ENCODE assay signal across 18 cellular contexts in the genomic region with DNA sequence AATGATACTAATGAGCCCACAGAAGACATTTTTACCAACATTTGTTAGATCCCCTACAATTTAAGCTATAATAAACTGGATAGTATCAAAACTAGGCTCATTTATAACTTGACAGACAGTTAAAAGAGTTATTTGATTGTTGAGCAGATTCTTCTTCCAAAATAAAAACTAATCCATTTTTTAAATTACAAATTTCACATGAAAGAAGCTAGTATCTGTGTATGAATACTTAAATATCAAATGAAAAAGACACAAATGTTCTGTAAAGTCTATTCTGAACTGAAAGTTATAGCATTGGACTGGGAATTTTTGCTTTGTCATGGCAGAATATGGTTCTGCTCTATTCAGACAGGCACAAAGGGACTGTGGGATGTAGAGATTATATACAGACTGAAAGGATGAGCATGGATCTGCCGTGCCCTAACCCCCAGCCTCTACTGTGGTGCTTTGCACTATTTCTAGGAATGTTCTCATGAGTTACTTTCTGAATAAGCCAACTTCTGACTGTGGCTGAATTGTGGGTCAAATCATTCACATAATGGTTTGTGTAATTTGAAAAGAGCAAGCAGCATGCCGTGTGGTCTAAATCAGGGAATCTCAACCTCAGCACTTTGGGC.
DNase-seq lines count a peak whose midpoint lies in the region; ATAC-seq, FAIRE-seq and TF ChIP-seq lines count a peak whose summit lies in the region.
"Had no signal": no experiment of that assay in that cellular context is flagged by ENCODE, and none has a peak within 500 bp of the region (broad histone marks: within the 10 kb centered on the region; RNA-seq: fewer than 3 reads in every experiment).

No MANE protein-coding gene starts in this region.

- no peak for TF ChIP-seq CTCF in hepatocyte (IDR thresholded peaks at IDR 0.05; ENCODE audit: poor library complexity)
- TF ChIP-seq CTCF in CD14-positive monocyte (IDR thresholded peaks at IDR 0.05): no peak

- H3K9me2 ChIP-seq in hepatocyte (replicated peaks; ENCODE audit: insufficient read depth): no peaks in the 10 kb centered on the region

- H3K4me1 ChIP-seq in hepatocyte (ENCODE audit: insufficient read depth): peaks cover 36% of the 10 kb centered on the region
- H3K4me1 ChIP-seq in small intestine (ENCODE audit: control insufficient read depth in 2 of 2, insufficient read depth in 1 of 2, low read depth in 1 of 2, low read length in 1 of 2): no peaks in the 10 kb centered on the region
- H3K4me1 ChIP-seq: parathyroid adenoma had no signal

- H3K27ac ChIP-seq in hepatocyte (peak overlapping the region; percentile 94), small intestine (ENCODE audit: low read depth in 1 of 2, low read length in 1 of 2) (peak overlapping the region; percentile 48 to 53)
- H3K27ac ChIP-seq: dorsolateral prefrontal cortex, parathyroid adenoma had no signal

- DNase-seq in HT-29 (ENCODE audit: low spot score) (peak; percentile 21), astrocyte of the hippocampus (ENCODE audit: low read depth, low spot score) (peak; percentile 67), hepatocyte (ENCODE audit: low spot score) (peak; percentile 21), small intestine (peak; percentile 16), CD14-positive monocyte (ENCODE audit: low spot score) (no peak)
- DNase-seq in stimulated activated CD4-positive, alpha-beta T cell treated with anti-CD3 and anti-CD28 coated beads, Interleukin-4, amount 100 ng/mL, for 1 hour: no peak
- DNase-seq: activated CD4-positive, alpha-beta T cell treated with anti-CD3 and anti-CD28 coated beads for 1 hour; activated naive CD8-positive, alpha-beta T cell treated with anti-CD3 and anti-CD28 coated beads, Interleukin-2, amount 10 ng/mL, durations not matched to agents 7 days and 5 days; CD4-positive, alpha-beta memory T cell; dorsolateral prefrontal cortex; GF-D8; heart right ventricle; left ventricle myocardium superior; stimulated activated CD4-positive, alpha-beta T cell treated with anti-CD3 and anti-CD28 coated beads, Interleukin-4, amount 100 ng/mL, for 4 hours had no signal

- no peaks in the 10 kb centered on the region for H3K4me1 Mint-ChIP-seq in CD14-positive monocyte
- H3K4me1 Mint-ChIP-seq: activated naive CD8-positive, alpha-beta T cell treated with anti-CD3 and anti-CD28 coated beads, Interleukin-2, amount 10 ng/mL, durations not matched to agents 7 days and 5 days; CD4-positive, alpha-beta memory T cell had no signal

- no peak overlapping the region for H3K27ac Mint-ChIP-seq in CD14-positive monocyte
- H3K27ac Mint-ChIP-seq: activated naive CD8-positive, alpha-beta T cell treated with anti-CD3 and anti-CD28 coated beads, Interleukin-2, amount 10 ng/mL, durations not matched to agents 7 days and 5 days; CD4-positive, alpha-beta memory T cell; stimulated activated naive CD8-positive, alpha-beta T cell treated with anti-CD3 and anti-CD28 coated beads, Interleukin-15, Interleukin-2, amounts not matched to agents 100 ng/mL and 50 ng/mL, for 24 hours had no signal

- intact Hi-C loops in CD14-positive monocyte (cut with micrococcal nuclease): no loop called here

- WGBS in hepatocyte (ENCODE audit: low lambda C conversion rate, missing lambda C conversion rate): 63% methylated on average over 2 of the region's 2 CpGs
- WGBS in small intestine, 3 donors: 54 to 71% (median 65%) methylated on average over 2 of the region's 2 CpGs

- no peaks in the 10 kb centered on the region for H3K79me2 ChIP-seq in hepatocyte
- H3K79me2 ChIP-seq: parathyroid adenoma had no signal

- H3K4me3 ChIP-seq in hepatocyte (no peak overlapping the region), small intestine (ENCODE audit: low read depth in 1 of 2, low read length in 2 of 2) (no peak overlapping the region)
- H3K4me3 ChIP-seq: dorsolateral prefrontal cortex, heart right ventricle had no signal

- H3K36me3 ChIP-seq in hepatocyte (replicated peaks; ENCODE audit: insufficient read depth, low read depth) (no peaks in the 10 kb centered on the region), small intestine (ENCODE audit: control insufficient read depth in 2 of 2, insufficient read depth in 2 of 2, low read length in 2 of 2) (no peaks in the 10 kb centered on the region)
- H3K36me3 ChIP-seq: heart right ventricle had no signal

- no peak for ATAC-seq in GM19455 (IDR thresholded peaks at IDR 0.05; ENCODE audit: unreplicated experiment)

- peaks cover 0 to 1% (median 0%) of the 10 kb centered on the region in 3 donors for H3K27me3 Mint-ChIP-seq in CD14-positive monocyte (ENCODE audit: low read depth in 3 of 3)
- H3K27me3 Mint-ChIP-seq: activated naive CD8-positive, alpha-beta T cell treated with anti-CD3 and anti-CD28 coated beads, Interleukin-2, amount 10 ng/mL, durations not matched to agents 7 days and 5 days; CD4-positive, alpha-beta memory T cell; stimulated activated naive CD8-positive, alpha-beta T cell treated with anti-CD3 and anti-CD28 coated beads, Interleukin-15, Interleukin-2, amounts not matched to agents 100 ng/mL and 50 ng/mL, for 24 hours had no signal

- FAIRE-seq in small intestine (lab: Jason Lieb, UNC): no peak
- FAIRE-seq: GM18507 had no signal

- H3K27me3 ChIP-seq in hepatocyte: no peaks in the 10 kb centered on the region
- H3K27me3 ChIP-seq in small intestine (ENCODE audit: control insufficient read depth in 2 of 2, insufficient read depth in 2 of 2, low read length in 2 of 2): no peaks in the 10 kb centered on the region
- H3K27me3 ChIP-seq: dorsolateral prefrontal cortex, heart right ventricle had no signal

- peak overlapping the region; percentile 53 for H2AFZ ChIP-seq in hepatocyte
- H2AFZ ChIP-seq: parathyroid adenoma had no signal

- H3K36me3 Mint-ChIP-seq in CD14-positive monocyte: no peaks in the 10 kb centered on the region
- H3K36me3 Mint-ChIP-seq: activated naive CD8-positive, alpha-beta T cell treated with anti-CD3 and anti-CD28 coated beads, Interleukin-2, amount 10 ng/mL, durations not matched to agents 7 days and 5 days; CD4-positive, alpha-beta memory T cell had no signal

- no peak overlapping the region for H3K4me3 Mint-ChIP-seq in CD14-positive monocyte
- H3K4me3 Mint-ChIP-seq: activated naive CD8-positive, alpha-beta T cell treated with anti-CD3 and anti-CD28 coated beads, Interleukin-2, amount 10 ng/mL, durations not matched to agents 7 days and 5 days; CD4-positive, alpha-beta memory T cell; stimulated activated naive CD8-positive, alpha-beta T cell treated with anti-CD3 and anti-CD28 coated beads, Interleukin-15, Interleukin-2, amounts not matched to agents 100 ng/mL and 50 ng/mL, for 24 hours had no signal

- peaks cover 0 to 11% (median 3%) of the 10 kb centered on the region in 7 donors for H3K9me3 Mint-ChIP-seq in CD14-positive monocyte

- H3K9me3 ChIP-seq in hepatocyte (ENCODE audit: low read depth): no peaks in the 10 kb centered on the region
- no peaks in the 10 kb centered on the region for H3K9me3 ChIP-seq in small intestine (ENCODE audit: control insufficient read depth, low read depth)

- peak overlapping the region; percentile 62 for H3K4me2 ChIP-seq in hepatocyte

- H4K20me1 ChIP-seq in hepatocyte (ENCODE audit: insufficient read depth, poor library complexity, severe bottlenecking): no peaks in the 10 kb centered on the region

Comparison
In these comparisons a context has a peak if more than half of its experiments do, and no peak if none do; other contexts are left out.
1. DNase-seq: peak in HT-29 (single experiment), astrocyte of the hippocampus (single experiment), hepatocyte (single experiment) and small intestine (single experiment); none in CD14-positive monocyte (single experiment) and stimulated activated CD4-positive, alpha-beta T cell treated with anti-CD3 and anti-CD28 coated beads, Interleukin-4, amount 100 ng/mL, for 1 hour (single experiment).